In genomic region chr11:61092280-61092766, GRCh38 we compare ENCODE assay signal across 14 cellular contexts. TPM values are rescaled to one million over a fixed set of nuclear protein-coding genes. Genes with fewer than 3 reads are reported as not detected.
A peak's percentile ranks its signal among the peaks of the same experiment; 100 is the strongest.
DNase-seq lines count a peak whose midpoint lies in the region; ATAC-seq and TF ChIP-seq lines count a peak whose summit lies in the region.
"Had no signal": no experiment of that assay in that cellular context is flagged by ENCODE, and none has a peak within 500 bp of the region (broad histone marks: within the 10 kb centered on the region; RNA-seq: fewer than 3 reads in every experiment).

No MANE protein-coding gene starts in this region.

- no peaks in the 10 kb centered on the region for H3K27me3 Mint-ChIP-seq in naive thymus-derived CD4-positive, alpha-beta T cell
- H3K27me3 Mint-ChIP-seq: brain had no signal

- peak overlapping the region; percentile 79 for H3K27ac ChIP-seq in naive thymus-derived CD4-positive, alpha-beta T cell (ENCODE audit: low read depth, low read length)
- H3K27ac ChIP-seq: SJSA1 had no signal

- H3K27ac Mint-ChIP-seq in naive thymus-derived CD4-positive, alpha-beta T cell, result peak overlapping the region; percentile 86 to 98 (median 91)

- POLR2A ChIA-PET in GM10248 (lab: Yijun Ruan, JAX), result no interaction called here
- POLR2A ChIA-PET in naive thymus-derived CD4-positive, alpha-beta T cell (lab: Charles Lee), result interaction anchor here (0.8 to 7.8 kb wide), 13 partner anchors 10 to 114 kb away, joined by 3 to 62 read pairs (median 5); partner anchors contain the start of gene CD5

- no peaks in the 10 kb centered on the region for H3K27me3 ChIP-seq in naive thymus-derived CD4-positive, alpha-beta T cell (ENCODE audit: control insufficient read depth in 2 of 2, insufficient read depth in 2 of 2, low read length in 2 of 2)
- H3K27me3 ChIP-seq: heart left ventricle, MG63 had no signal

- intact Hi-C loops in naive thymus-derived CD4-positive, alpha-beta T cell (cut with micrococcal nuclease), result loop anchor here (1.0 kb wide), 1 partner anchor 10 kb away; the partner anchor contains the start of gene CD5 (in 2 of the 2)

- H3K36me3 ChIP-seq in naive thymus-derived CD4-positive, alpha-beta T cell (ENCODE audit: control insufficient read depth in 2 of 3, insufficient read depth in 3 of 3, low read length in 3 of 3), result no peaks in the 10 kb centered on the region
- H3K36me3 ChIP-seq: heart left ventricle, MG63, SJSA1 had no signal

- H3K4me1 ChIP-seq in naive thymus-derived CD4-positive, alpha-beta T cell (ENCODE audit: control insufficient read depth in 2 of 2, insufficient read depth in 2 of 2, low read length in 2 of 2), result peaks cover 10 to 27% of the 10 kb centered on the region in 2 donors
- H3K4me1 ChIP-seq: SJSA1 had no signal

- peak overlapping the region; percentile 59 to 90 (median 74) for H3K4me3 Mint-ChIP-seq in naive thymus-derived CD4-positive, alpha-beta T cell
- H3K4me3 Mint-ChIP-seq: brain had no signal

- ATAC-seq in HG02571 (IDR thresholded peaks at IDR 0.05; ENCODE audit: unreplicated experiment) (peak; percentile 51), GM21367 (IDR thresholded peaks at IDR 0.05; ENCODE audit: unreplicated experiment) (no peak), HG02623 (IDR thresholded peaks at IDR 0.05; ENCODE audit: unreplicated experiment) (no peak)
- peak; percentile 63 for ATAC-seq in naive thymus-derived CD4-positive, alpha-beta T cell

- peaks cover 28 to 72% (median 51%) of the 10 kb centered on the region in 7 donors for H3K4me1 Mint-ChIP-seq in naive thymus-derived CD4-positive, alpha-beta T cell
- H3K4me1 Mint-ChIP-seq: brain had no signal

- H3K36me3 Mint-ChIP-seq in naive thymus-derived CD4-positive, alpha-beta T cell, result peaks cover 0 to 11% (median 0%) of the 10 kb centered on the region in 5 donors
- H3K36me3 Mint-ChIP-seq: brain had no signal

- CTCF ChIA-PET in GM10248 (lab: Yijun Ruan, JAX), result interaction anchor here (1.1 to 1.4 kb wide), 5 partner anchors 20 to 96 kb away, joined by 3 to 6 read pairs (median 4); no protein-coding TSS in a partner anchor
- CTCF ChIA-PET in naive thymus-derived CD4-positive, alpha-beta T cell (lab: Charles Lee), result interaction anchor here (1.0 to 1.2 kb wide), 2 partner anchors 10 to 52 kb away, joined by 3 read pairs; partner anchors contain the start of gene CD5

- DNase-seq in GM10248 (ENCODE audit: extremely low spot score) (peak; percentile 73), NCI-H1092 treated with DMSO at 0.1 percent for 48 hours (lab: John Stamatoyannopoulos, UW) (no peak), OCI-M1 (lab: John Stamatoyannopoulos, UW) (no peak)
- peak; percentile 73 to 77 for DNase-seq in activated CD4-positive, alpha-beta T cell treated with anti-CD3 and anti-CD28 coated beads, Interleukin-2, amount 50 U/mL, for 48 hours
- peak in 4 of 9 donors; percentile 41 to 80 (median 60) for DNase-seq in naive thymus-derived CD4-positive, alpha-beta T cell
- DNase-seq: stimulated activated naive CD4-positive, alpha-beta T cell treated with Interleukin-2 at 50 U/mL for 16 hours had no signal

- peaks cover 0 to 13% (median 2%) of the 10 kb centered on the region in 11 donors for H3K9me3 Mint-ChIP-seq in naive thymus-derived CD4-positive, alpha-beta T cell

- no peaks in the 10 kb centered on the region for H3K9me3 ChIP-seq in naive thymus-derived CD4-positive, alpha-beta T cell (ENCODE audit: control insufficient read depth in 2 of 3, low read length in 3 of 3)
- H3K9me3 ChIP-seq: heart left ventricle, MG63, SJSA1 had no signal

- no peak for TF ChIP-seq CTCF in GM10248 (IDR thresholded peaks at IDR 0.05; ENCODE audit: control extremely low read depth, extremely low read depth, low read depth, missing control alignments)

- peak overlapping the region; percentile 27 for H3K4me3 ChIP-seq in naive thymus-derived CD4-positive, alpha-beta T cell (ENCODE audit: low read length)
- H3K4me3 ChIP-seq: heart left ventricle, MG63, SJSA1 had no signal

RNA-seq across cellular contexts. Expression of gene CD5, which starts 10.0 kb away (rescaled TPM):
- total RNA-seq in naive thymus-derived CD4-positive, alpha-beta T cell, result 100 to 1,000 TPM; 180 to 399 (median 224) TPM
- 100 to 1,000 TPM; 217 to 371 TPM for polyA plus RNA-seq in naive thymus-derived CD4-positive, alpha-beta T cell
- total RNA-seq: osteocyte, SJSA1 had no signal

Comparison
In these comparisons a context has a peak if more than half of its experiments do, and no peak if none do; other contexts are left out.
1. DNase-seq: peak in GM10248 (single experiment) and activated CD4-positive, alpha-beta T cell treated with anti-CD3 and anti-CD28 coated beads, Interleukin-2, amount 50 U/mL, for 48 hours (2 of 2); none in NCI-H1092 treated with DMSO at 0.1 percent for 48 hours (single experiment) and OCI-M1 (single experiment).
2. ATAC-seq: peak in HG02571 (single experiment) and naive thymus-derived CD4-positive, alpha-beta T cell (single experiment); none in GM21367 (single experiment) and HG02623 (single experiment).